ENCODE assay signal across 22 cellular contexts in the genomic region with DNA sequence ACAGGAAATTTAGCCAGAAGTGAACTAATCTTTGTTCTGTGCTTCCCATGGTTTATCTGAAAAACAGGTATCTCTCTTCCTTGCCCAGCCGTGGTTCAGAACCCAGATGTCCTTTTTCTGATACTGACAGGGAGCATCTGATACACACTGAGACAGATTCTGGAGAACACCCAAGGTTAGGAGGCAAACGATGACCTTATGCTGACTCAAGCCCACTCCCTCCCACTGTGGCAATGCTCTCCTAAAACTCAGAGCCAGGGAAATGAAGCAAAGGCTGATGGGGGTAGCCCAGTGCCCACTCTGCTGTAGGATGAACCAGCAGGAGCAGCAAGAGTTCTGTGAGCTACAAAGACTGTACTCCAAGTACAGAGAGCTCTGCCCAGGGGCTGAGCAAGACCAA.
A peak's percentile ranks its signal among the peaks of the same experiment; 100 is the strongest.
DNase-seq lines count a peak whose midpoint lies in the region; ATAC-seq, FAIRE-seq and TF ChIP-seq lines count a peak whose summit lies in the region.
"Had no signal": no experiment of that assay in that cellular context is flagged by ENCODE, and none has a peak within 500 bp of the region (broad histone marks: within the 10 kb centered on the region; RNA-seq: fewer than 3 reads in every experiment).

No MANE protein-coding gene starts in this region.

- no peaks in the 10 kb centered on the region for H3K36me3 ChIP-seq in RWPE2 (ENCODE audit: low read depth)
- H3K36me3 ChIP-seq in HepG2 (replicated peaks in 1 of 2; ENCODE audit: control insufficient read depth in 1 of 2, insufficient read depth in 2 of 2, low read length in 2 of 2): no peaks in the 10 kb centered on the region

- TF ChIP-seq CTCF in RWPE2 (IDR thresholded peaks at IDR 0.05; ENCODE audit: poor library complexity, severe bottlenecking) (no peak), HepG2 (CRISPR knock-in tag; IDR thresholded peaks at IDR 0.05) (no peak)

- no TSS peak for BruUV-seq in HepG2 (replicated peaks; lab: Mats Ljungman, UMichigan)

- H3K27me3 ChIP-seq in RWPE2 (ENCODE audit: insufficient read depth, poor library complexity, severe bottlenecking) (peaks cover 7% of the 10 kb centered on the region), HepG2 (ENCODE audit: control insufficient read depth in 1 of 2, insufficient read depth in 2 of 2, low read length in 2 of 2) (no peaks in the 10 kb centered on the region)

- H3K4me3 ChIP-seq in RWPE2 (ENCODE audit: severe bottlenecking): no peak overlapping the region
- no peak overlapping the region for H3K4me3 ChIP-seq in HepG2 (replicated peaks in 1 of 3; ENCODE audit: insufficient read depth in 1 of 3, low read depth in 2 of 3, low read length in 3 of 3)
- H3K4me3 ChIP-seq: K562, SK-N-MC had no signal

- in situ Hi-C loops in HepG2 (cut with HindIII; ENCODE audit: extremely low pct_ligation_motif_present, low pct_unique_long_range_greater_than_20kb): no loop called here

- no peak for TF ChIP-seq RAD21 in HepG2 (CRISPR knock-in tag; IDR thresholded peaks at IDR 0.05)

- no peak for TF ChIP-seq POLR2A in HepG2 (IDR thresholded peaks at IDR 0.05; ENCODE audit: insufficient read depth in 1 of 2, low read depth in 2 of 2, low read length in 2 of 2)

- no peak overlapping the region for H3K9ac ChIP-seq in HepG2 (ENCODE audit: insufficient read depth, low read depth, low read length)

- no peak for FAIRE-seq in HepG2 (lab: Jason Lieb, UNC)
- FAIRE-seq: A204.1, G401.6, GM18507, K562 had no signal

- H4K20me1 ChIP-seq in HepG2 (ENCODE audit: insufficient read depth, low read length): no peaks in the 10 kb centered on the region

- H3K9me3 ChIP-seq in RWPE2 (ENCODE audit: severe bottlenecking): no peaks in the 10 kb centered on the region
- no peaks in the 10 kb centered on the region for H3K9me3 ChIP-seq in HepG2 (ENCODE audit: low read length)

- WGBS in HepG2 (ENCODE audit: low lambda C conversion rate): 0% methylated on average over 1 of the region's 2 CpGs

- POLR2A ChIA-PET in HepG2 (lab: Yijun Ruan, JAX): no interaction called here

- CTCF ChIA-PET in HepG2 (lab: Yijun Ruan, JAX; ENCODE audit: low intra/inter-chr PET ratio, low total read pairs): no interaction called here

- H2AFZ ChIP-seq in HepG2 (ENCODE audit: low read length): no peak overlapping the region

- H3K4me2 ChIP-seq in HepG2 (ENCODE audit: low read depth, low read length): no peak overlapping the region

- H3K79me2 ChIP-seq in HepG2 (ENCODE audit: insufficient read depth, low read length): no peaks in the 10 kb centered on the region

- DNase-seq in EL (peak; percentile 46), HT1080 (ENCODE audit: low read depth) (peak; percentile 37), RWPE2 (ENCODE audit: low spot score) (no peak), glomerular visceral epithelial cell (ENCODE audit: extremely low spot score) (peak; percentile 5), HepG2 (ENCODE audit: low spot score) (no peak), UCSD-AML1 (lab: John Stamatoyannopoulos, UW; ENCODE audit: unreplicated experiment) (no peak)
- DNase-seq: CD4-positive, CD25-positive, alpha-beta regulatory T cell; NCI-H1092 treated with DMSO at 0.1 percent for 48 hours; NCI-H146; NCI-H2029 treated with DMSO at 0.1 percent for 48 hours; NCI-H226; NCI-H510A treated with DMSO at 0.1 percent for 48 hours; NCI-H748 treated with DMSO at 0.1 percent for 48 hours; SHP77; T-helper 2 cell had no signal

- ATAC-seq in RWPE2 (ENCODE audit: low read depth) (0 out of 3 replicates have a peak, but pooled peaks have one; percentile 15), HepG2 (no peak), HG02642 (IDR thresholded peaks at IDR 0.05; ENCODE audit: poor library complexity, unreplicated experiment) (no peak)
- ATAC-seq: K562, Panc1 had no signal

- no peak for TF ChIP-seq EP300 in HepG2 (IDR thresholded peaks at IDR 0.05; ENCODE audit: low read depth in 2 of 2, low read length in 2 of 2)
- no peak for TF ChIP-seq EP300 in HepG2 (CRISPR knock-in tag; IDR thresholded peaks at IDR 0.05; ENCODE audit: borderline replicate concordance)

- intact Hi-C loops in HepG2 (cut with micrococcal nuclease; ENCODE audit: unreplicated experiment): no loop called here

- H3K27ac ChIP-seq in RWPE2 (ENCODE audit: poor library complexity, severe bottlenecking) (no peak overlapping the region), HepG2 (ENCODE audit: extremely low read length, insufficient read depth, low read length) (no peak overlapping the region)
- H3K27ac ChIP-seq: SK-N-MC had no signal

- H3K4me1 ChIP-seq in RWPE2 (ENCODE audit: insufficient read depth, poor library complexity, severe bottlenecking): no peaks in the 10 kb centered on the region
- no peaks in the 10 kb centered on the region for H3K4me1 ChIP-seq in HepG2 (ENCODE audit: insufficient read depth, low read length)

TF ChIP-seq in HepG2, 621 proteins besides CTCF, POLR2A, EP300 and RAD21 (continues in another document):
- TF ChIP-seq ZNF484 (CRISPR knock-in tag; IDR thresholded peaks at IDR 0.05; ENCODE audit: borderline replicate concordance, low read depth) (no peak), ZNF883 (CRISPR knock-in tag; IDR thresholded peaks at IDR 0.05; ENCODE audit: not compliant biosample characterization) (no peak), CCDC6 (CRISPR knock-in tag; IDR thresholded peaks at IDR 0.05) (no peak), NR2F1 (CRISPR knock-in tag; IDR thresholded peaks at IDR 0.05) (no peak), PCBP1 (IDR thresholded peaks at IDR 0.05; ENCODE audit: borderline replicate concordance, low read depth, low read length) (no peak), STAT5B (CRISPR knock-in tag; IDR thresholded peaks at IDR 0.05) (no peak)
- TF ChIP-seq, protein P1, sequence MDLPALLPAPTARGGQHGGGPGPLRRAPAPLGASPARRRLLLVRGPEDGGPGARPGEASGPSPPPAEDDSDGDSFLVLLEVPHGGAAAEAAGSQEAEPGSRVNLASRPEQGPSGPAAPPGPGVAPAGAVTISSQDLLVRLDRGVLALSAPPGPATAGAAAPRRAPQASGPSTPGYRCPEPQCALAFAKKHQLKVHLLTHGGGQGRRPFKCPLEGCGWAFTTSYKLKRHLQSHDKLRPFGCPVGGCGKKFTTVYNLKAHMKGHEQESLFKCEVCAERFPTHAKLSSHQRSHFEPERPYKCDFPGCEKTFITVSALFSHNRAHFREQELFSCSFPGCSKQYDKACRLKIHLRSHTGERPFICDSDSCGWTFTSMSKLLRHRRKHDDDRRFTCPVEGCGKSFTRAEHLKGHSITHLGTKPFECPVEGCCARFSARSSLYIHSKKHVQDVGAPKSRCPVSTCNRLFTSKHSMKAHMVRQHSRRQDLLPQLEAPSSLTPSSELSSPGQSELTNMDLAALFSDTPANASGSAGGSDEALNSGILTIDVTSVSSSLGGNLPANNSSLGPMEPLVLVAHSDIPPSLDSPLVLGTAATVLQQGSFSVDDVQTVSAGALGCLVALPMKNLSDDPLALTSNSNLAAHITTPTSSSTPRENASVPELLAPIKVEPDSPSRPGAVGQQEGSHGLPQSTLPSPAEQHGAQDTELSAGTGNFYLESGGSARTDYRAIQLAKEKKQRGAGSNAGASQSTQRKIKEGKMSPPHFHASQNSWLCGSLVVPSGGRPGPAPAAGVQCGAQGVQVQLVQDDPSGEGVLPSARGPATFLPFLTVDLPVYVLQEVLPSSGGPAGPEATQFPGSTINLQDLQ (CRISPR knock-in tag; IDR thresholded peaks at IDR 0.05): no peak
- TF ChIP-seq, protein P2, sequence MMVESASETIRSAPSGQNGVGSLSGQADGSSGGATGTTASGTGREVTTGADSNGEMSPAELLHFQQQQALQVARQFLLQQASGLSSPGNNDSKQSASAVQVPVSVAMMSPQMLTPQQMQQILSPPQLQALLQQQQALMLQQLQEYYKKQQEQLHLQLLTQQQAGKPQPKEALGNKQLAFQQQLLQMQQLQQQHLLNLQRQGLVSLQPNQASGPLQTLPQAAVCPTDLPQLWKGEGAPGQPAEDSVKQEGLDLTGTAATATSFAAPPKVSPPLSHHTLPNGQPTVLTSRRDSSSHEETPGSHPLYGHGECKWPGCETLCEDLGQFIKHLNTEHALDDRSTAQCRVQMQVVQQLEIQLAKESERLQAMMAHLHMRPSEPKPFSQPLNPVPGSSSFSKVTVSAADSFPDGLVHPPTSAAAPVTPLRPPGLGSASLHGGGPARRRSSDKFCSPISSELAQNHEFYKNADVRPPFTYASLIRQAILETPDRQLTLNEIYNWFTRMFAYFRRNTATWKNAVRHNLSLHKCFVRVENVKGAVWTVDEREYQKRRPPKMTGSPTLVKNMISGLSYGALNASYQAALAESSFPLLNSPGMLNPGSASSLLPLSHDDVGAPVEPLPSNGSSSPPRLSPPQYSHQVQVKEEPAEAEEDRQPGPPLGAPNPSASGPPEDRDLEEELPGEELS (CRISPR knock-in tag; IDR thresholded peaks at IDR 0.05): no peak
- TF ChIP-seq, protein P3, sequence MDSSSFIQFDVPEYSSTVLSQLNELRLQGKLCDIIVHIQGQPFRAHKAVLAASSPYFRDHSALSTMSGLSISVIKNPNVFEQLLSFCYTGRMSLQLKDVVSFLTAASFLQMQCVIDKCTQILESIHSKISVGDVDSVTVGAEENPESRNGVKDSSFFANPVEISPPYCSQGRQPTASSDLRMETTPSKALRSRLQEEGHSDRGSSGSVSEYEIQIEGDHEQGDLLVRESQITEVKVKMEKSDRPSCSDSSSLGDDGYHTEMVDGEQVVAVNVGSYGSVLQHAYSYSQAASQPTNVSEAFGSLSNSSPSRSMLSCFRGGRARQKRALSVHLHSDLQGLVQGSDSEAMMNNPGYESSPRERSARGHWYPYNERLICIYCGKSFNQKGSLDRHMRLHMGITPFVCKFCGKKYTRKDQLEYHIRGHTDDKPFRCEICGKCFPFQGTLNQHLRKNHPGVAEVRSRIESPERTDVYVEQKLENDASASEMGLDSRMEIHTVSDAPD (CRISPR knock-in tag; IDR thresholded peaks at IDR 0.05): no peak
- TF ChIP-seq, protein P4, sequence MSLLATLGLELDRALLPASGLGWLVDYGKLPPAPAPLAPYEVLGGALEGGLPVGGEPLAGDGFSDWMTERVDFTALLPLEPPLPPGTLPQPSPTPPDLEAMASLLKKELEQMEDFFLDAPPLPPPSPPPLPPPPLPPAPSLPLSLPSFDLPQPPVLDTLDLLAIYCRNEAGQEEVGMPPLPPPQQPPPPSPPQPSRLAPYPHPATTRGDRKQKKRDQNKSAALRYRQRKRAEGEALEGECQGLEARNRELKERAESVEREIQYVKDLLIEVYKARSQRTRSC (CRISPR knock-in tag; IDR thresholded peaks at IDR 0.05; ENCODE audit: low read depth): no peak

Comparison
In these comparisons a context has a peak if more than half of its experiments do, and no peak if none do; other contexts are left out.
1. DNase-seq: peak in EL (single experiment), HT1080 (single experiment) and glomerular visceral epithelial cell (single experiment); none in RWPE2 (single experiment), HepG2 (single experiment) and UCSD-AML1 (single experiment).